In the genomic region with DNA sequence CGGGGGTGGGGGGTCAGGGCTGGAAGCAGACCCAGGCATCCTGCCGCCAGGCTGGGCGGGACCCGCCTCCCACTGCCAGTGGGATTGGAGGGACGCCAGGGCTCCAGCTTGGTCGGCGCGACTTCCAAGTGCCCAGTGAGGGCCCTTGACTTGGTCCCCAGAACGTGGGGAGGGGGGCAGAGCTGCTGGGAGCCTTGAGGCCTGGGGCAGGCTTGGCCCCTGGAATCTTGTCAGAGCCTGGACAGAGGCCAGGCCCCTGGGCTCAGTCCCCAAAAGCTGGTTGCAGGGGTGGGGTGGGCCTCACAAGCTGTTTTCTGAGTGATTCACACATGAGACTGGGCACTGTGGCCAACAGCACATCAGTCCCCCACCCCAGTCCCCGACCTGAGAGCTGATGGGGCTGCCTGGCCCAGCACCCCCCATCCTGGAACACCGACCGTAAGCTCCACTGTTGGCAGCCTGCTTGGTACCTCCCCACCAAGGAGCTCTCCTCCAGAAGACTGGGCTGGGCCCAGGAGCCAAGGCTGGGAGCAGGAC, we compare ENCODE assay signal across 1 cellular context.
TF ChIP-seq lines count a peak whose summit lies in the region.

No MANE protein-coding gene starts in this region.

TF ChIP-seq in GM23338, 12 proteins besides CTCF, POLR2A, EP300 and RAD21:
- TF ChIP-seq, protein P1, sequence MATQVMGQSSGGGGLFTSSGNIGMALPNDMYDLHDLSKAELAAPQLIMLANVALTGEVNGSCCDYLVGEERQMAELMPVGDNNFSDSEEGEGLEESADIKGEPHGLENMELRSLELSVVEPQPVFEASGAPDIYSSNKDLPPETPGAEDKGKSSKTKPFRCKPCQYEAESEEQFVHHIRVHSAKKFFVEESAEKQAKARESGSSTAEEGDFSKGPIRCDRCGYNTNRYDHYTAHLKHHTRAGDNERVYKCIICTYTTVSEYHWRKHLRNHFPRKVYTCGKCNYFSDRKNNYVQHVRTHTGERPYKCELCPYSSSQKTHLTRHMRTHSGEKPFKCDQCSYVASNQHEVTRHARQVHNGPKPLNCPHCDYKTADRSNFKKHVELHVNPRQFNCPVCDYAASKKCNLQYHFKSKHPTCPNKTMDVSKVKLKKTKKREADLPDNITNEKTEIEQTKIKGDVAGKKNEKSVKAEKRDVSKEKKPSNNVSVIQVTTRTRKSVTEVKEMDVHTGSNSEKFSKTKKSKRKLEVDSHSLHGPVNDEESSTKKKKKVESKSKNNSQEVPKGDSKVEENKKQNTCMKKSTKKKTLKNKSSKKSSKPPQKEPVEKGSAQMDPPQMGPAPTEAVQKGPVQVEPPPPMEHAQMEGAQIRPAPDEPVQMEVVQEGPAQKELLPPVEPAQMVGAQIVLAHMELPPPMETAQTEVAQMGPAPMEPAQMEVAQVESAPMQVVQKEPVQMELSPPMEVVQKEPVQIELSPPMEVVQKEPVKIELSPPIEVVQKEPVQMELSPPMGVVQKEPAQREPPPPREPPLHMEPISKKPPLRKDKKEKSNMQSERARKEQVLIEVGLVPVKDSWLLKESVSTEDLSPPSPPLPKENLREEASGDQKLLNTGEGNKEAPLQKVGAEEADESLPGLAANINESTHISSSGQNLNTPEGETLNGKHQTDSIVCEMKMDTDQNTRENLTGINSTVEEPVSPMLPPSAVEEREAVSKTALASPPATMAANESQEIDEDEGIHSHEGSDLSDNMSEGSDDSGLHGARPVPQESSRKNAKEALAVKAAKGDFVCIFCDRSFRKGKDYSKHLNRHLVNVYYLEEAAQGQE (IDR thresholded peaks at IDR 0.05; ENCODE audit: unreplicated experiment) = no peak
- TF ChIP-seq, protein P2, sequence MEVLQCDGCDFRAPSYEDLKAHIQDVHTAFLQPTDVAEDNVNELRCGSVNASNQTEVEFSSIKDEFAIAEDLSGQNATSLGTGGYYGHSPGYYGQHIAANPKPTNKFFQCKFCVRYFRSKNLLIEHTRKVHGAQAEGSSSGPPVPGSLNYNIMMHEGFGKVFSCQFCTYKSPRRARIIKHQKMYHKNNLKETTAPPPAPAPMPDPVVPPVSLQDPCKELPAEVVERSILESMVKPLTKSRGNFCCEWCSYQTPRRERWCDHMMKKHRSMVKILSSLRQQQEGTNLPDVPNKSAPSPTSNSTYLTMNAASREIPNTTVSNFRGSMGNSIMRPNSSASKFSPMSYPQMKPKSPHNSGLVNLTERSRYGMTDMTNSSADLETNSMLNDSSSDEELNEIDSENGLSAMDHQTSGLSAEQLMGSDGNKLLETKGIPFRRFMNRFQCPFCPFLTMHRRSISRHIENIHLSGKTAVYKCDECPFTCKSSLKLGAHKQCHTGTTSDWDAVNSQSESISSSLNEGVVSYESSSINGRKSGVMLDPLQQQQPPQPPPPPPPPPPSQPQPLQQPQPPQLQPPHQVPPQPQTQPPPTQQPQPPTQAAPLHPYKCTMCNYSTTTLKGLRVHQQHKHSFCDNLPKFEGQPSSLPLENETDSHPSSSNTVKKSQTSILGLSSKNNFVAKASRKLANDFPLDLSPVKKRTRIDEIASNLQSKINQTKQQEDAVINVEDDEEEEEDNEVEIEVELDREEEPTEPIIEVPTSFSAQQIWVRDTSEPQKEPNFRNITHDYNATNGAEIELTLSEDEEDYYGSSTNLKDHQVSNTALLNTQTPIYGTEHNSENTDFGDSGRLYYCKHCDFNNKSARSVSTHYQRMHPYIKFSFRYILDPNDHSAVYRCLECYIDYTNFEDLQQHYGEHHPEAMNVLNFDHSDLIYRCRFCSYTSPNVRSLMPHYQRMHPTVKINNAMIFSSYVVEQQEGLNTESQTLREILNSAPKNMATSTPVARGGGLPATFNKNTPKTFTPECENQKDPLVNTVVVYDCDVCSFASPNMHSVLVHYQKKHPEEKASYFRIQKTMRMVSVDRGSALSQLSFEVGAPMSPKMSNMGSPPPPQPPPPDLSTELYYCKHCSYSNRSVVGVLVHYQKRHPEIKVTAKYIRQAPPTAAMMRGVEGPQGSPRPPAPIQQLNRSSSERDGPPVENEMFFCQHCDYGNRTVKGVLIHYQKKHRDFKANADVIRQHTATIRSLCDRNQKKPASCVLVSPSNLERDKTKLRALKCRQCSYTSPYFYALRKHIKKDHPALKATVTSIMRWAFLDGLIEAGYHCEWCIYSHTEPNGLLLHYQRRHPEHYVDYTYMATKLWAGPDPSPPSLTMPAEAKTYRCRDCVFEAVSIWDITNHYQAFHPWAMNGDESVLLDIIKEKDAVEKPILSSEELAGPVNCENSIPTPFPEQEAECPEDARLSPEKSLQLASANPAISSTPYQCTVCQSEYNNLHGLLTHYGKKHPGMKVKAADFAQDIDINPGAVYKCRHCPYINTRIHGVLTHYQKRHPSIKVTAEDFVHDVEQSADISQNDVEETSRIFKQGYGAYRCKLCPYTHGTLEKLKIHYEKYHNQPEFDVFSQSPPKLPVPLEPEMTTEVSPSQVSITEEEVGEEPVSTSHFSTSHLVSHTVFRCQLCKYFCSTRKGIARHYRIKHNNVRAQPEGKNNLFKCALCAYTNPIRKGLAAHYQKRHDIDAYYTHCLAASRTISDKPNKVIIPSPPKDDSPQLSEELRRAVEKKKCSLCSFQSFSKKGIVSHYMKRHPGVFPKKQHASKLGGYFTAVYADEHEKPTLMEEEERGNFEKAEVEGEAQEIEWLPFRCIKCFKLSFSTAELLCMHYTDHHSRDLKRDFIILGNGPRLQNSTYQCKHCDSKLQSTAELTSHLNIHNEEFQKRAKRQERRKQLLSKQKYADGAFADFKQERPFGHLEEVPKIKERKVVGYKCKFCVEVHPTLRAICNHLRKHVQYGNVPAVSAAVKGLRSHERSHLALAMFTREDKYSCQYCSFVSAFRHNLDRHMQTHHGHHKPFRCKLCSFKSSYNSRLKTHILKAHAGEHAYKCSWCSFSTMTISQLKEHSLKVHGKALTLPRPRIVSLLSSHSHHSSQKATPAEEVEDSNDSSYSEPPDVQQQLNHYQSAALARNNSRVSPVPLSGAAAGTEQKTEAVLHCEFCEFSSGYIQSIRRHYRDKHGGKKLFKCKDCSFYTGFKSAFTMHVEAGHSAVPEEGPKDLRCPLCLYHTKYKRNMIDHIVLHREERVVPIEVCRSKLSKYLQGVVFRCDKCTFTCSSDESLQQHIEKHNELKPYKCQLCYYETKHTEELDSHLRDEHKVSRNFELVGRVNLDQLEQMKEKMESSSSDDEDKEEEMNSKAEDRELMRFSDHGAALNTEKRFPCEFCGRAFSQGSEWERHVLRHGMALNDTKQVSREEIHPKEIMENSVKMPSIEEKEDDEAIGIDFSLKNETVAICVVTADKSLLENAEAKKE (CRISPR knock-in tag; IDR thresholded peaks at IDR 0.05) = no peak
- no peak for TF ChIP-seq JUNB (IDR thresholded peaks at IDR 0.05; ENCODE audit: unreplicated experiment)
- TF ChIP-seq ETS1 (IDR thresholded peaks at IDR 0.05) = no peak
- no peak for TF ChIP-seq ZNF114 (CRISPR knock-in tag; IDR thresholded peaks at IDR 0.05)
- TF ChIP-seq EZH2phosphoT487 (IDR thresholded peaks at IDR 0.05; ENCODE audit: unreplicated experiment) = no peak
- TF ChIP-seq POLR2AphosphoS5 (IDR thresholded peaks at IDR 0.05; ENCODE audit: low read depth) = no peak
- no peak for TF ChIP-seq STAT1 (IDR thresholded peaks at IDR 0.05; ENCODE audit: unreplicated experiment)
- no peak for TF ChIP-seq ZNF331 (CRISPR knock-in tag; IDR thresholded peaks at IDR 0.05; ENCODE audit: low read depth)
- no peak for TF ChIP-seq NANOG (IDR thresholded peaks at IDR 0.05; ENCODE audit: borderline replicate concordance)
- TF ChIP-seq CREB1 (CRISPR knock-in tag; IDR thresholded peaks at IDR 0.05; ENCODE audit: low read depth) = no peak
- TF ChIP-seq EZH2 (IDR thresholded peaks at IDR 0.05; ENCODE audit: low read depth, unreplicated experiment) = no peak
